In the genomic region with DNA sequence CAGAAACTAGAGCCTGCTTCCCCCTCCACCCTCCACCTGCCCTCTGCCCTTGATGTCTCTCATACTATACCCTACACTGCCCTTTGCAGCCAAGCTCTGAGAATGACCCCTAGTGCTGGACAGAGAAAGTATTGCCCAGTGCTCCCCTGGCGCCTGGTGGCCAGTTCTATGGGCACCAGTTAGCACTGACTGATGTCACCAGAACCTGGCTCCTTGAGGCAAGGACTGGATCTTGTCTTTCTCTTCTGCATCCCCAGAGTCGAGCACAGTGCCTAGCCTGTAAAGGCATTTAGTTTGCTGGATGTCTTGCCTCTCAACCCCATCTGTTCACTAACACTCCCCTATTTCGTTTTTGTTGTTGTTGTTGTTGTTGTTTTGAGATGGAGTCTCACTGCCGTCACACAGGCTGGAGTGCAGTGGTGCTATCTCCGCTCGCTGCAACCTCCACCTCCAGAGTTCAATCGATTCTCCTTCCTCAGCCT, we compare ENCODE assay signal across 11 cellular contexts. TPM values are rescaled to one million over a fixed set of nuclear protein-coding genes. Genes with fewer than 3 reads are reported as not detected.
DNase-seq lines count a peak whose midpoint lies in the region; ATAC-seq and TF ChIP-seq lines count a peak whose summit lies in the region.
"Had no signal": no experiment of that assay in that cellular context is flagged by ENCODE, and none has a peak within 500 bp of the region (broad histone marks: within the 10 kb centered on the region; RNA-seq: fewer than 3 reads in every experiment).

No MANE protein-coding gene starts in this region.

- intact Hi-C loops in Right ventricle myocardium superior (cut with DNase I) (no loop called here), cardiac septum (cut with DNase I) (loop anchor here (5.0 kb wide), 1 partner anchor 86 kb away; a partner anchor contains a TSS)

- peak; percentile 7 for ATAC-seq in Right ventricle myocardium superior (ENCODE audit: poor library complexity)
- ATAC-seq in HG02885 (IDR thresholded peaks at IDR 0.05; ENCODE audit: poor library complexity, unreplicated experiment): no peak
- ATAC-seq in HG03196 (IDR thresholded peaks at IDR 0.05; ENCODE audit: unreplicated experiment): no peak
- no peak for ATAC-seq in HG02623 (IDR thresholded peaks at IDR 0.05; ENCODE audit: unreplicated experiment)

- TF ChIP-seq CTCF in choroid plexus epithelial cell (conservative IDR thresholded peaks at IDR 0.05; ENCODE audit: low read depth, low read length) (peak; percentile 41), GM20000 (IDR thresholded peaks at IDR 0.05; ENCODE audit: extremely low read depth, missing control alignments) (no peak)

- H3K4me3 ChIP-seq in choroid plexus epithelial cell (ENCODE audit: low read depth, low read length): no peak overlapping the region
- H3K4me3 ChIP-seq: BLaER1 treated with 17β-estradiol and CSF1 and Interleukin-3, amounts not matched to agents 10 nM and 100 nM had no signal

- DNase-seq in Right ventricle myocardium superior (no peak), cardiac septum (ENCODE audit: low spot score) (no peak), choroid plexus epithelial cell (ENCODE audit: low read depth) (peak; percentile 34), medulla oblongata (ENCODE audit: extremely low spot score) (peak; percentile 88), GM20000 (ENCODE audit: low spot score) (no peak)
- DNase-seq: activated CD8-positive, alpha-beta memory T cell treated with anti-CD3 and anti-CD28 coated beads, Interleukin-2, amount 50 U/mL, for 4 hours; left cardiac atrium had no signal

RNA-seq across cellular contexts. Expression of a gene that starts 5.9 kb away (rescaled TPM):
- 21.5 TPM for total RNA-seq in Right ventricle myocardium superior
- 44.6 TPM for total RNA-seq in cardiac septum

RNA-seq across cellular contexts. Expression of a gene that starts 41.6 kb away (rescaled TPM):
- total RNA-seq in Right ventricle myocardium superior (4.3 TPM), cardiac septum (35.5 TPM)

RNA-seq across cellular contexts. Expression of a gene that starts 43.8 kb away (rescaled TPM):
- total RNA-seq in Right ventricle myocardium superior (53.1 TPM), cardiac septum (71.7 TPM)

Comparison
In these comparisons a context has a peak if more than half of its experiments do, and no peak if none do; other contexts are left out.
1. DNase-seq: peak in choroid plexus epithelial cell (single experiment) and medulla oblongata (single experiment); none in Right ventricle myocardium superior (single experiment), cardiac septum (single experiment) and GM20000 (single experiment).